In genomic region chr1:228416217-228416971, GRCh38 we compare ENCODE assay signal across 9 cellular contexts. TPM values are rescaled to one million over a fixed set of nuclear protein-coding genes. Genes with fewer than 3 reads are reported as not detected.
DNase-seq lines count a peak whose midpoint lies in the region; ATAC-seq, FAIRE-seq and TF ChIP-seq lines count a peak whose summit lies in the region.
"Had no signal": no experiment of that assay in that cellular context is flagged by ENCODE, and none has a peak within 500 bp of the region (broad histone marks: within the 10 kb centered on the region; RNA-seq: fewer than 3 reads in every experiment).

Gene TRIM17, minus strand, starts transcription at chr1:228416861. Its CDS starts 1,789 bp downstream, at chr1:228415072.

- ATAC-seq in activated CD4-positive, alpha-beta T cell treated with anti-CD3 and anti-CD28 coated beads for 36 hours = peak; percentile 75
- peak; percentile 69 to 70 for ATAC-seq in naive B cell (ENCODE audit: low read depth in 2 of 2)
- peak; percentile 72 for ATAC-seq in upper lobe of right lung

- CTCF ChIA-PET in activated CD4-positive, alpha-beta T cell treated with anti-CD3 and anti-CD28 coated beads for 36 hours (lab: Charles Lee) = no interaction called here

- no peak within 1 kb of the TSS for H3K27ac ChIP-seq in upper lobe of right lung

- peaks cover 19% of the 10 kb centered on the region for H3K4me1 Mint-ChIP-seq in activated CD4-positive, alpha-beta T cell treated with anti-CD3 and anti-CD28 coated beads for 36 hours
- H3K4me1 Mint-ChIP-seq in endothelial cell (ENCODE audit: unreplicated experiment) (peaks cover 9% of the 10 kb centered on the region), naive B cell (peaks cover 16 to 20% (median 20%) of the 10 kb centered on the region in 3 donors)

- no peaks in the 10 kb centered on the region for H3K9me3 ChIP-seq in upper lobe of right lung

- intact Hi-C loops in activated CD4-positive, alpha-beta T cell treated with anti-CD3 and anti-CD28 coated beads for 36 hours (cut with DNase I, micrococcal nuclease) = no loop called here
- intact Hi-C loops in upper lobe of right lung (cut with DNase I) = no loop called here

- H3K4me3 ChIP-seq in upper lobe of right lung = peak within 1 kb of the TSS; percentile 48

- peak; percentile 61 for DNase-seq in activated CD4-positive, alpha-beta T cell treated with anti-CD3 and anti-CD28 coated beads for 36 hours
- no peak for DNase-seq in activated CD4-positive, alpha-beta T cell treated with anti-CD3 and anti-CD28 coated beads for 1 hour
- peak; percentile 13 to 23 for DNase-seq in activated CD4-positive, alpha-beta T cell treated with anti-CD3 and anti-CD28 coated beads, Interleukin-2, amount 50 U/mL, for 4 hours
- DNase-seq in endothelial cell (ENCODE audit: low spot score) = peak; percentile 70
- peak; percentile 29 for DNase-seq in naive B cell
- no peak for DNase-seq in upper lobe of right lung
- DNase-seq in activated CD4-positive, CD25-positive, alpha-beta regulatory T cell (lab: John Stamatoyannopoulos, UW) = no peak
- DNase-seq in H54 (ENCODE audit: insufficient read length, low spot score) = no peak
- DNase-seq: DND-41 had no signal

- no peak for TF ChIP-seq POLR2A in H54 (IDR thresholded peaks at IDR 0.05; ENCODE audit: low read depth, low read length)

- no peaks in the 10 kb centered on the region for H3K36me3 ChIP-seq in upper lobe of right lung

- no peak for FAIRE-seq in H54 (lab: Jason Lieb, UNC)

- POLR2A ChIA-PET in activated CD4-positive, alpha-beta T cell treated with anti-CD3 and anti-CD28 coated beads for 36 hours (lab: Charles Lee) = no interaction called here

- H3K4me1 ChIP-seq in upper lobe of right lung = peaks cover 14% of the 10 kb centered on the region

- no peaks in the 10 kb centered on the region for H3K36me3 Mint-ChIP-seq in activated CD4-positive, alpha-beta T cell treated with anti-CD3 and anti-CD28 coated beads for 36 hours (ENCODE audit: low read depth)
- H3K36me3 Mint-ChIP-seq in endothelial cell (ENCODE audit: low read depth, unreplicated experiment) = peaks cover 5% of the 10 kb centered on the region
- H3K36me3 Mint-ChIP-seq in naive B cell = no peaks in the 10 kb centered on the region

- TF ChIP-seq CTCF in endothelial cell (IDR thresholded peaks at IDR 0.05; ENCODE audit: unreplicated experiment) (peak; percentile 64), upper lobe of right lung (IDR thresholded peaks at IDR 0.05) (peak; percentile 31)

- H3K9me3 Mint-ChIP-seq in activated CD4-positive, alpha-beta T cell treated with anti-CD3 and anti-CD28 coated beads for 36 hours (ENCODE audit: low read depth) = no peaks in the 10 kb centered on the region
- H3K9me3 Mint-ChIP-seq in endothelial cell (ENCODE audit: unreplicated experiment) = no peaks in the 10 kb centered on the region
- H3K9me3 Mint-ChIP-seq in naive B cell = peaks cover 0 to 1% (median 0%) of the 10 kb centered on the region in 7 donors

- peak within 1 kb of the TSS; percentile 68 for H3K4me3 Mint-ChIP-seq in activated CD4-positive, alpha-beta T cell treated with anti-CD3 and anti-CD28 coated beads for 36 hours
- H3K4me3 Mint-ChIP-seq in endothelial cell (ENCODE audit: unreplicated experiment) (peak within 1 kb of the TSS; percentile 84), naive B cell (peak within 1 kb of the TSS; percentile 34 to 86 (median 71))

- H3K27ac Mint-ChIP-seq in activated CD4-positive, alpha-beta T cell treated with anti-CD3 and anti-CD28 coated beads for 36 hours = peak within 1 kb of the TSS; percentile 33
- H3K27ac Mint-ChIP-seq in endothelial cell (ENCODE audit: unreplicated experiment) (peak within 1 kb of the TSS; percentile 45), naive B cell (peak within 1 kb of the TSS in 3 of 6 donors; percentile 36 to 80 (median 75))

- H3K27me3 ChIP-seq in upper lobe of right lung = peaks cover 33% of the 10 kb centered on the region

- peaks cover 8% of the 10 kb centered on the region for H3K27me3 Mint-ChIP-seq in activated CD4-positive, alpha-beta T cell treated with anti-CD3 and anti-CD28 coated beads for 36 hours
- H3K27me3 Mint-ChIP-seq in endothelial cell (ENCODE audit: unreplicated experiment) (peaks cover 13% of the 10 kb centered on the region), naive B cell (peaks cover 23 to 63% (median 62%) of the 10 kb centered on the region in 3 donors)

RNA-seq across cellular contexts. Expression of gene TRIM17, which starts in this region (rescaled TPM):
- 1 to 10 TPM; 1.2 to 1.3 TPM for total RNA-seq in activated CD4-positive, alpha-beta T cell treated with anti-CD3 and anti-CD28 coated beads for 36 hours
- total RNA-seq in endothelial cell (ENCODE audit: unreplicated experiment) (2.3 TPM), upper lobe of right lung (2.6 TPM)
- under 1 TPM in 4 of 6 donors, not detected in 2; 0.24 to 0.27 (median 0.26) TPM for polyA plus RNA-seq in naive B cell (ENCODE audit: low read depth in 6 of 6)

Comparison
In these comparisons a context has a peak if more than half of its experiments do, and no peak if none do; other contexts are left out.
1. DNase-seq: peak in activated CD4-positive, alpha-beta T cell treated with anti-CD3 and anti-CD28 coated beads for 36 hours (single experiment), activated CD4-positive, alpha-beta T cell treated with anti-CD3 and anti-CD28 coated beads, Interleukin-2, amount 50 U/mL, for 4 hours (2 of 2) and endothelial cell (single experiment); none in activated CD4-positive, alpha-beta T cell treated with anti-CD3 and anti-CD28 coated beads for 1 hour (single experiment), upper lobe of right lung (single experiment), activated CD4-positive, CD25-positive, alpha-beta regulatory T cell (0 of 4) and H54 (single experiment).
2. Peak in DNase-seq and ATAC-seq in naive B cell; RNA of the gene not detected or under 1 TPM.
3. Peak in every context shown above with its lines, with median percentiles within 50 percentile points of each other: ATAC-seq and H3K4me3 Mint-ChIP-seq.